In genomic region chr1:235136111-235136510, GRCh38 we compare ENCODE assay signal across 1 cellular context.
TF ChIP-seq lines count a peak whose summit lies in the region.

No MANE protein-coding gene starts in this region.

TF ChIP-seq in K562, 482 proteins besides CTCF, POLR2A, EP300 and RAD21:
- peak; percentile 75 for TF ChIP-seq NFIC (IDR thresholded peaks at IDR 0.05)
- TF ChIP-seq CAMTA2 (CRISPR knock-in tag; conservative IDR thresholded peaks at IDR 0.05), result no peak
